ENCODE assay signal across 1 cellular context in the genomic region with DNA sequence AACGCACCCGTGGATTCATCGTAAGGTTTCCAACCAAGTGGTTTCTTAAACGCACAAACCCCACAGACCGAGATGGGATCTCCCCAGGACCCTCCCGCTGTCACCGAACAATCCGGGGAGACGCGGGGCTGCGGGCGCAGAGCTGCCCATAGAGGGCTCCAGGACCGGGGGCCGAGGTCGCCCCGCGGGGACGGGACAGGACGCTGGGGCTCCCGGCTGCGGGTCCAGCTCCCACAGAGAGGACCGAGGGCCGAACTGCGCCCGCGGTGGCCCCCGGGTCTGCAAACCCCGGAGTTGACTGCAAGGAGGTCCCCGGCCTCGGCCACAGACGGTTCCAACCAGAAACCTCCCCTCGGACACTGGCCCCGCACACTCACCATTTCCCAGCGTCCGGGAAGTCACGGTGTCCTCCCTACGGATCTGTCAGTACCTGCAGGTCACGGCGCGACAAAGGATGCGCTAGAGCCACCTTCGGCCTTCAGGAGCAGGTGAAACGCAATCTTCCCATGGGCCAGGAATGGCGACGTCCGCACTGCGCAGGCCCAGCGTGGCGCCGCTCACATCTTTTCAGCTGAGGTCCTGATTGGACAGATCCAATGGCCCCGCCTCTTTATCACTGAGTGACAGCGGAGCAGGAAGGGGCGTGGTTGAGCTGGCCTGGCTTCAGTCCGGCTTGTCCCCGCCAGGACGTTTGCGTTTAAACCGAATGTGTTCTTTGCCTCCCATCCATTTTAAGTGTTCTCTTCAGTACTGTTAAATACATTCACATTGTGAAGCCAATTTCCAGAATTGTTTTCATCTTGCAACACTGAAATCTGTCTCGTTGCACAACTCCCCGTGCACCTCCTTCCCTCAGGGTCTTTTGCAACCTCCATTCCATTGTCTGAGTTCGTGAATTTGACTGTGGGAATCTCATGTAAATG.
TF ChIP-seq lines count a peak whose summit lies in the region.

A gene (minus strand): TSS at position 534 of the 923 bp plus-strand sequence. CDS start 154 bp downstream, at position 380.

TF ChIP-seq in GM12878, 131 proteins besides CTCF, POLR2A, EP300 and RAD21 (continued from another document and continues in another):
- TF ChIP-seq, protein P1, sequence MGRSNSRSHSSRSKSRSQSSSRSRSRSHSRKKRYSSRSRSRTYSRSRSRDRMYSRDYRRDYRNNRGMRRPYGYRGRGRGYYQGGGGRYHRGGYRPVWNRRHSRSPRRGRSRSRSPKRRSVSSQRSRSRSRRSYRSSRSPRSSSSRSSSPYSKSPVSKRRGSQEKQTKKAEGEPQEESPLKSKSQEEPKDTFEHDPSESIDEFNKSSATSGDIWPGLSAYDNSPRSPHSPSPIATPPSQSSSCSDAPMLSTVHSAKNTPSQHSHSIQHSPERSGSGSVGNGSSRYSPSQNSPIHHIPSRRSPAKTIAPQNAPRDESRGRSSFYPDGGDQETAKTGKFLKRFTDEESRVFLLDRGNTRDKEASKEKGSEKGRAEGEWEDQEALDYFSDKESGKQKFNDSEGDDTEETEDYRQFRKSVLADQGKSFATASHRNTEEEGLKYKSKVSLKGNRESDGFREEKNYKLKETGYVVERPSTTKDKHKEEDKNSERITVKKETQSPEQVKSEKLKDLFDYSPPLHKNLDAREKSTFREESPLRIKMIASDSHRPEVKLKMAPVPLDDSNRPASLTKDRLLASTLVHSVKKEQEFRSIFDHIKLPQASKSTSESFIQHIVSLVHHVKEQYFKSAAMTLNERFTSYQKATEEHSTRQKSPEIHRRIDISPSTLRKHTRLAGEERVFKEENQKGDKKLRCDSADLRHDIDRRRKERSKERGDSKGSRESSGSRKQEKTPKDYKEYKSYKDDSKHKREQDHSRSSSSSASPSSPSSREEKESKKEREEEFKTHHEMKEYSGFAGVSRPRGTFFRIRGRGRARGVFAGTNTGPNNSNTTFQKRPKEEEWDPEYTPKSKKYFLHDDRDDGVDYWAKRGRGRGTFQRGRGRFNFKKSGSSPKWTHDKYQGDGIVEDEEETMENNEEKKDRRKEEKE (IDR thresholded peaks at IDR 0.05): no peak
- TF ChIP-seq TBL1XR1 (IDR thresholded peaks at IDR 0.05; ENCODE audit: low read depth, low read length) (0 out of 2 replicates have a peak, but pooled peaks have one; percentile 24), SP1 (IDR thresholded peaks at IDR 0.05; ENCODE audit: low read depth, low read length) (peak; percentile 71), CEBPB (IDR thresholded peaks at IDR 0.05; ENCODE audit: borderline replicate concordance in 1 of 2, low read depth in 2 of 2, low read length in 2 of 2) (no peak), POU2F2 (IDR thresholded peaks at IDR 0.05; ENCODE audit: borderline replicate concordance, low read depth, low read length) (0 out of 3 replicates have a peak, but pooled peaks have one; percentile 37), MEF2B (IDR thresholded peaks at IDR 0.05; ENCODE audit: partially characterized antibody, poor library complexity, severe bottlenecking) (no peak), PAX8 (IDR thresholded peaks at IDR 0.05) (no peak), BMI1 (IDR thresholded peaks at IDR 0.05; ENCODE audit: borderline replicate concordance) (no peak), BCL11A (IDR thresholded peaks at IDR 0.05; ENCODE audit: low read depth, low read length) (no peak), SMC3 (IDR thresholded peaks at IDR 0.05; ENCODE audit: borderline replicate concordance, low read length) (no peak), POLR2AphosphoS5 (IDR thresholded peaks at IDR 0.05; ENCODE audit: low read length) (peak; percentile 87), LARP7 (IDR thresholded peaks at IDR 0.05) (peak; percentile 28; the same call in 1 of the 2 replicates), NRF1 (conservative IDR thresholded peaks at IDR 0.05; ENCODE audit: low read depth, low read length) (peak; percentile 84), RCOR1 (conservative IDR thresholded peaks at IDR 0.05; ENCODE audit: low read depth, low read length) (no peak), JUNB (IDR thresholded peaks at IDR 0.05) (no peak), SUZ12 (IDR thresholded peaks at IDR 0.05; ENCODE audit: unreplicated experiment) (no peak), ESRRA (IDR thresholded peaks at IDR 0.05; ENCODE audit: low read length) (no peak), SIN3A (IDR thresholded peaks at IDR 0.05; ENCODE audit: low read depth, low read length) (0 out of 2 replicates have a peak, but pooled peaks have one; percentile 27), CHD2 (IDR thresholded peaks at IDR 0.05; ENCODE audit: borderline replicate concordance, low read depth, low read length) (no peak; the same call in 1 of the 2 replicates), PML (IDR thresholded peaks at IDR 0.05; ENCODE audit: low read length) (no peak), ZZZ3 (IDR thresholded peaks at IDR 0.05; ENCODE audit: control insufficient read depth, insufficient read length, low read depth) (no peak), FOXM1 (IDR thresholded peaks at IDR 0.05; ENCODE audit: low read depth, low read length) (no peak), KAT2A (conservative IDR thresholded peaks at IDR 0.05; ENCODE audit: control insufficient read depth, low read depth, low read length) (no peak), SIX5 (IDR thresholded peaks at IDR 0.05; ENCODE audit: low read depth, low read length, severe bottlenecking) (no peak), MYC (IDR thresholded peaks at IDR 0.05; ENCODE audit: insufficient read depth, insufficient read length, insufficient replicate concordance, low read length, severe bottlenecking) (no peak), IKZF2 (IDR thresholded peaks at IDR 0.05) (no peak), YBX1 (IDR thresholded peaks at IDR 0.05) (no peak), KLF5 (IDR thresholded peaks at IDR 0.05; ENCODE audit: partially characterized antibody) (no peak), RUNX3 (IDR thresholded peaks at IDR 0.05; ENCODE audit: low read length) (0 out of 2 replicates have a peak, but pooled peaks have one; percentile 7), KDM1A (IDR thresholded peaks at IDR 0.05; ENCODE audit: borderline replicate concordance) (no peak), ZNF622 (IDR thresholded peaks at IDR 0.05) (no peak), HDGF (IDR thresholded peaks at IDR 0.05) (no peak), JUND (IDR thresholded peaks at IDR 0.05; ENCODE audit: low read depth, low read length) (no peak), CREB1 (IDR thresholded peaks at IDR 0.05; ENCODE audit: low read depth) (peak; percentile 19; the same call in 1 of the 2 replicates), SREBF1 (IDR thresholded peaks at IDR 0.05; ENCODE audit: low read length) (no peak), YY1 (IDR thresholded peaks at IDR 0.05; ENCODE audit: low read depth, low read length) (peak; percentile 90), ZBED1 (IDR thresholded peaks at IDR 0.05; ENCODE audit: borderline replicate concordance) (no peak), MXI1 (IDR thresholded peaks at IDR 0.05; ENCODE audit: low read depth, low read length) (no peak), SRF (IDR thresholded peaks at IDR 0.05; ENCODE audit: low read depth in 2 of 2, low read length in 2 of 2) (no peak), WRNIP1 (IDR thresholded peaks at IDR 0.05; ENCODE audit: borderline replicate concordance, low read depth, low read length) (no peak)
- TF ChIP-seq, protein P2, sequence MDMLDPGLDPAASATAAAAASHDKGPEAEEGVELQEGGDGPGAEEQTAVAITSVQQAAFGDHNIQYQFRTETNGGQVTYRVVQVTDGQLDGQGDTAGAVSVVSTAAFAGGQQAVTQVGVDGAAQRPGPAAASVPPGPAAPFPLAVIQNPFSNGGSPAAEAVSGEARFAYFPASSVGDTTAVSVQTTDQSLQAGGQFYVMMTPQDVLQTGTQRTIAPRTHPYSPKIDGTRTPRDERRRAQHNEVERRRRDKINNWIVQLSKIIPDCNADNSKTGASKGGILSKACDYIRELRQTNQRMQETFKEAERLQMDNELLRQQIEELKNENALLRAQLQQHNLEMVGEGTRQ (IDR thresholded peaks at IDR 0.05; ENCODE audit: borderline replicate concordance, low read depth, low read length): no peak
- TF ChIP-seq, protein P3, sequence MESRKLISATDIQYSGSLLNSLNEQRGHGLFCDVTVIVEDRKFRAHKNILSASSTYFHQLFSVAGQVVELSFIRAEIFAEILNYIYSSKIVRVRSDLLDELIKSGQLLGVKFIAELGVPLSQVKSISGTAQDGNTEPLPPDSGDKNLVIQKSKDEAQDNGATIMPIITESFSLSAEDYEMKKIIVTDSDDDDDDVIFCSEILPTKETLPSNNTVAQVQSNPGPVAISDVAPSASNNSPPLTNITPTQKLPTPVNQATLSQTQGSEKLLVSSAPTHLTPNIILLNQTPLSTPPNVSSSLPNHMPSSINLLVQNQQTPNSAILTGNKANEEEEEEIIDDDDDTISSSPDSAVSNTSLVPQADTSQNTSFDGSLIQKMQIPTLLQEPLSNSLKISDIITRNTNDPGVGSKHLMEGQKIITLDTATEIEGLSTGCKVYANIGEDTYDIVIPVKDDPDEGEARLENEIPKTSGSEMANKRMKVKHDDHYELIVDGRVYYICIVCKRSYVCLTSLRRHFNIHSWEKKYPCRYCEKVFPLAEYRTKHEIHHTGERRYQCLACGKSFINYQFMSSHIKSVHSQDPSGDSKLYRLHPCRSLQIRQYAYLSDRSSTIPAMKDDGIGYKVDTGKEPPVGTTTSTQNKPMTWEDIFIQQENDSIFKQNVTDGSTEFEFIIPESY (IDR thresholded peaks at IDR 0.05): no peak
- TF ChIP-seq, protein P4, sequence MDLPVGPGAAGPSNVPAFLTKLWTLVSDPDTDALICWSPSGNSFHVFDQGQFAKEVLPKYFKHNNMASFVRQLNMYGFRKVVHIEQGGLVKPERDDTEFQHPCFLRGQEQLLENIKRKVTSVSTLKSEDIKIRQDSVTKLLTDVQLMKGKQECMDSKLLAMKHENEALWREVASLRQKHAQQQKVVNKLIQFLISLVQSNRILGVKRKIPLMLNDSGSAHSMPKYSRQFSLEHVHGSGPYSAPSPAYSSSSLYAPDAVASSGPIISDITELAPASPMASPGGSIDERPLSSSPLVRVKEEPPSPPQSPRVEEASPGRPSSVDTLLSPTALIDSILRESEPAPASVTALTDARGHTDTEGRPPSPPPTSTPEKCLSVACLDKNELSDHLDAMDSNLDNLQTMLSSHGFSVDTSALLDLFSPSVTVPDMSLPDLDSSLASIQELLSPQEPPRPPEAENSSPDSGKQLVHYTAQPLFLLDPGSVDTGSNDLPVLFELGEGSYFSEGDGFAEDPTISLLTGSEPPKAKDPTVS (IDR thresholded peaks at IDR 0.05; ENCODE audit: low read depth, low read length): no peak
- TF ChIP-seq, protein P5, sequence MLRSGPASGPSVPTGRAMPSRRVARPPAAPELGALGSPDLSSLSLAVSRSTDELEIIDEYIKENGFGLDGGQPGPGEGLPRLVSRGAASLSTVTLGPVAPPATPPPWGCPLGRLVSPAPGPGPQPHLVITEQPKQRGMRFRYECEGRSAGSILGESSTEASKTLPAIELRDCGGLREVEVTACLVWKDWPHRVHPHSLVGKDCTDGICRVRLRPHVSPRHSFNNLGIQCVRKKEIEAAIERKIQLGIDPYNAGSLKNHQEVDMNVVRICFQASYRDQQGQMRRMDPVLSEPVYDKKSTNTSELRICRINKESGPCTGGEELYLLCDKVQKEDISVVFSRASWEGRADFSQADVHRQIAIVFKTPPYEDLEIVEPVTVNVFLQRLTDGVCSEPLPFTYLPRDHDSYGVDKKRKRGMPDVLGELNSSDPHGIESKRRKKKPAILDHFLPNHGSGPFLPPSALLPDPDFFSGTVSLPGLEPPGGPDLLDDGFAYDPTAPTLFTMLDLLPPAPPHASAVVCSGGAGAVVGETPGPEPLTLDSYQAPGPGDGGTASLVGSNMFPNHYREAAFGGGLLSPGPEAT (IDR thresholded peaks at IDR 0.05; ENCODE audit: low read depth): no peak
- TF ChIP-seq, protein P6, sequence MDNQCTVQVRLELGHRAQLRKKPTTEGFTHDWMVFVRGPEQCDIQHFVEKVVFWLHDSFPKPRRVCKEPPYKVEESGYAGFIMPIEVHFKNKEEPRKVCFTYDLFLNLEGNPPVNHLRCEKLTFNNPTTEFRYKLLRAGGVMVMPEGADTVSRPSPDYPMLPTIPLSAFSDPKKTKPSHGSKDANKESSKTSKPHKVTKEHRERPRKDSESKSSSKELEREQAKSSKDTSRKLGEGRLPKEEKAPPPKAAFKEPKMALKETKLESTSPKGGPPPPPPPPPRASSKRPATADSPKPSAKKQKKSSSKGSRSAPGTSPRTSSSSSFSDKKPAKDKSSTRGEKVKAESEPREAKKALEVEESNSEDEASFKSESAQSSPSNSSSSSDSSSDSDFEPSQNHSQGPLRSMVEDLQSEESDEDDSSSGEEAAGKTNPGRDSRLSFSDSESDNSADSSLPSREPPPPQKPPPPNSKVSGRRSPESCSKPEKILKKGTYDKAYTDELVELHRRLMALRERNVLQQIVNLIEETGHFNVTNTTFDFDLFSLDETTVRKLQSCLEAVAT (IDR thresholded peaks at IDR 0.05): peak; percentile 12; the same call in 1 of the 2 replicates
- TF ChIP-seq, protein P7, sequence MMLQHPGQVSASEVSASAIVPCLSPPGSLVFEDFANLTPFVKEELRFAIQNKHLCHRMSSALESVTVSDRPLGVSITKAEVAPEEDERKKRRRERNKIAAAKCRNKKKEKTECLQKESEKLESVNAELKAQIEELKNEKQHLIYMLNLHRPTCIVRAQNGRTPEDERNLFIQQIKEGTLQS (IDR thresholded peaks at IDR 0.05; ENCODE audit: borderline replicate concordance, extremely low read depth, low read depth, low read length): no peak
- TF ChIP-seq, protein P8, sequence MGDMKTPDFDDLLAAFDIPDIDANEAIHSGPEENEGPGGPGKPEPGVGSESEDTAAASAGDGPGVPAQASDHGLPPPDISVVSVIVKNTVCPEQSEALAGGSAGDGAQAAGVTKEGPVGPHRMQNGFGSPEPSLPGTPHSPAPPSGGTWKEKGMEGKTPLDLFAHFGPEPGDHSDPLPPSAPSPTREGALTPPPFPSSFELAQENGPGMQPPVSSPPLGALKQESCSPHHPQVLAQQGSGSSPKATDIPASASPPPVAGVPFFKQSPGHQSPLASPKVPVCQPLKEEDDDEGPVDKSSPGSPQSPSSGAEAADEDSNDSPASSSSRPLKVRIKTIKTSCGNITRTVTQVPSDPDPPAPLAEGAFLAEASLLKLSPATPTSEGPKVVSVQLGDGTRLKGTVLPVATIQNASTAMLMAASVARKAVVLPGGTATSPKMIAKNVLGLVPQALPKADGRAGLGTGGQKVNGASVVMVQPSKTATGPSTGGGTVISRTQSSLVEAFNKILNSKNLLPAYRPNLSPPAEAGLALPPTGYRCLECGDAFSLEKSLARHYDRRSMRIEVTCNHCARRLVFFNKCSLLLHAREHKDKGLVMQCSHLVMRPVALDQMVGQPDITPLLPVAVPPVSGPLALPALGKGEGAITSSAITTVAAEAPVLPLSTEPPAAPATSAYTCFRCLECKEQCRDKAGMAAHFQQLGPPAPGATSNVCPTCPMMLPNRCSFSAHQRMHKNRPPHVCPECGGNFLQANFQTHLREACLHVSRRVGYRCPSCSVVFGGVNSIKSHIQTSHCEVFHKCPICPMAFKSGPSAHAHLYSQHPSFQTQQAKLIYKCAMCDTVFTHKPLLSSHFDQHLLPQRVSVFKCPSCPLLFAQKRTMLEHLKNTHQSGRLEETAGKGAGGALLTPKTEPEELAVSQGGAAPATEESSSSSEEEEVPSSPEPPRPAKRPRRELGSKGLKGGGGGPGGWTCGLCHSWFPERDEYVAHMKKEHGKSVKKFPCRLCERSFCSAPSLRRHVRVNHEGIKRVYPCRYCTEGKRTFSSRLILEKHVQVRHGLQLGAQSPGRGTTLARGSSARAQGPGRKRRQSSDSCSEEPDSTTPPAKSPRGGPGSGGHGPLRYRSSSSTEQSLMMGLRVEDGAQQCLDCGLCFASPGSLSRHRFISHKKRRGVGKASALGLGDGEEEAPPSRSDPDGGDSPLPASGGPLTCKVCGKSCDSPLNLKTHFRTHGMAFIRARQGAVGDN (IDR thresholded peaks at IDR 0.05): peak; percentile 60
